ENCODE assay signal across 13 cellular contexts in the genomic region with DNA sequence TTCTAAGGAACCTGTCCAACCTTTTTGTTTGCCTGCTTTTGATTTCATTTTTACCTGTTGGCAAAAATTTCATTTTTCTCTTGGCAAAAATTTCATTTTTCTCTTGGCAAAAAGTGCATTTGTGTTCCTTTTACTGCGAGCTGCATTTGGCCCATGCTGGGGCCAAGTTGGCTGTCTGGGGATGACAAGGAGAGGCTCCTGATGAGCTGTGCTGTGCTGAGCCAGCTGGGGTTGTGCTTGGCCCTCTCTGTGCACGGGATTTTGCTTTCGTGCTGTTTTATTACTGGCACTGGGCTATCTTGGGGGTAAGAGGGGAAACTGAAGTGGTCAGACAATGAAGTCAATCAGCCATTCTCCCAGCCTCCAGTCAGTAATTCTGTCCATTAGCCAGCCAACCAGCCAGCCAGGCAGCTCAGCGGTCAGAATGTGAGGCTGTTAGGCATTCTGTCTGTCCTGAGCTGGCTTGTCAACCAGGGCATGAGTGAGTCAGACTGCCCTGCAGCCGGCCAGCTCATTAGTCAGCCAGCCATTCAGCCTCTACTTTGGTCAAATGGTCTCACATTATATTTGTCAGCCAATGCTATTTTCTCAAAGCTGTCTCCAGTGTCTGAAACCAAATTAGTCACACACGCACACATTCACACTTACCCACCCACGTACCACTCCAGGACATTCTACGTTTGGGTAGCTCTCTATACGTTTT. TPM values are rescaled to one million over a fixed set of nuclear protein-coding genes. Genes with fewer than 3 reads are reported as not detected.
DNase-seq lines count a peak whose midpoint lies in the region; ATAC-seq, FAIRE-seq and TF ChIP-seq lines count a peak whose summit lies in the region.
"Had no signal": no experiment of that assay in that cellular context is flagged by ENCODE, and none has a peak within 500 bp of the region (broad histone marks: within the 10 kb centered on the region; RNA-seq: fewer than 3 reads in every experiment).

No MANE protein-coding gene starts in this region.

- H3K36me3 Mint-ChIP-seq in astrocyte (ENCODE audit: low read depth, unreplicated experiment), result no peaks in the 10 kb centered on the region
- H3K36me3 Mint-ChIP-seq: stimulated activated memory B cell treated with anti-CD40 and anti-IgM and Interleukin-4, amounts not matched to agents 10 μg/mL and 1 μg/mL and 100 μg/mL, for 72 hours had no signal

- H3K9me3 Mint-ChIP-seq in astrocyte (ENCODE audit: unreplicated experiment), result peaks cover 3% of the 10 kb centered on the region

- peak; percentile 100 for FAIRE-seq in astrocyte (lab: Jason Lieb, UNC)
- no peak for FAIRE-seq in keratinocyte (lab: Jason Lieb, UNC)

- H2AFZ ChIP-seq in HCT116 (ENCODE audit: low read depth, low read length, poor library complexity, severe bottlenecking) (no peak overlapping the region), astrocyte (ENCODE audit: low read depth, low read length) (no peak overlapping the region), keratinocyte (ENCODE audit: control insufficient read depth, low read length) (no peak overlapping the region)

- BruUV-seq in HCT116 (replicated peaks; lab: Mats Ljungman, UMichigan), result no TSS peak

- intact Hi-C loops in HCT116 (cut with micrococcal nuclease), result no loop called here

- POLR2A ChIA-PET in AG04450 (lab: Yijun Ruan, JAX) (interaction anchor here (1.0 to 2.1 kb wide), 4 partner anchors 8 to 154 kb away, joined by 3 to 13 read pairs (median 8); a partner anchor contains a TSS), HCT116 (lab: Charles Lee) (no interaction called here), HEK293T (lab: Yijun Ruan, JAX) (interaction anchor here (0.6 kb wide), 1 partner anchor 151 kb away, joined by 3 read pairs; no protein-coding TSS in a partner anchor)

- H4K20me1 ChIP-seq in HCT116 (ENCODE audit: insufficient read depth) (no peaks in the 10 kb centered on the region), astrocyte (ENCODE audit: insufficient read depth, low read length) (no peaks in the 10 kb centered on the region), keratinocyte (ENCODE audit: control insufficient read depth, extremely low read depth, insufficient read depth, low read length) (no peaks in the 10 kb centered on the region)

- no peak for TF ChIP-seq RAD21 in HCT116 (IDR thresholded peaks at IDR 0.05; ENCODE audit: low read depth)

- DNase-seq in AG04450 (ENCODE audit: low read depth, low spot score) (peak; percentile 49), HCT116 (ENCODE audit: low read depth, low spot score) (peak; percentile 8), astrocyte (ENCODE audit: low read depth) (peak; percentile 96), keratinocyte (ENCODE audit: low read depth, low spot score) (peak; percentile 1), activated gamma-delta T cell (lab: John Stamatoyannopoulos, UW) (no peak), HT-29 (ENCODE audit: low spot score) (no peak), HEK293T (ENCODE audit: extremely low spot score) (no peak)
- DNase-seq: COR-L47, right lobe of liver had no signal

- dilution Hi-C loops in keratinocyte (cut with MboI; ENCODE audit: extremely low pct_ligation_motif_present, low sequenced_read_pairs), result no loop called here

- no peaks in the 10 kb centered on the region for H3K9me1 ChIP-seq in keratinocyte (ENCODE audit: control insufficient read depth, extremely low read depth, insufficient read depth, low read length)

- peak overlapping the region; percentile 93 for H3K27ac Mint-ChIP-seq in astrocyte (ENCODE audit: unreplicated experiment)
- H3K27ac Mint-ChIP-seq: stimulated activated memory B cell treated with anti-CD40 and anti-IgM and Interleukin-4, amounts not matched to agents 10 μg/mL and 1 μg/mL and 100 μg/mL, for 72 hours had no signal

- H3K9ac ChIP-seq in HCT116 (ENCODE audit: low read length) (no peak overlapping the region), astrocyte (ENCODE audit: low read length) (peak overlapping the region; percentile 55), keratinocyte (ENCODE audit: control insufficient read depth, extremely low read depth, insufficient read depth, low read length) (no peak overlapping the region)

- TF ChIP-seq CTCF in AG04450 (IDR thresholded peaks at IDR 0.05; ENCODE audit: low read depth, low read length) (no peak), HCT116 (IDR thresholded peaks at IDR 0.05 in 2 of 3, conservative IDR thresholded peaks at IDR 0.05 in 1 of 3; ENCODE audit: borderline replicate concordance in 1 of 3, insufficient read depth in 1 of 3, low read depth in 2 of 3, low read length in 2 of 3) (no peak), astrocyte (IDR thresholded peaks at IDR 0.05; ENCODE audit: insufficient read depth, low read depth, low read length) (no peak), keratinocyte (optimal IDR thresholded peaks at IDR 0.05 in 1 of 3, IDR thresholded peaks at IDR 0.05 in 1 of 3, conservative IDR thresholded peaks at IDR 0.05 in 1 of 3; ENCODE audit: extremely low read depth in 1 of 3, insufficient read depth in 2 of 3, low read length in 3 of 3) (no peak)

- RAD21 ChIA-PET in HCT116 (lab: Charles Lee; ENCODE audit: low non-redundant PET in 1 of 2, low total read pairs in 2 of 2, uncharacterized antibody in 2 of 2, unreplicated experiment in 2 of 2), result no interaction called here

- H3K4me3 Mint-ChIP-seq in astrocyte (ENCODE audit: unreplicated experiment), result no peak overlapping the region
- H3K4me3 Mint-ChIP-seq: stimulated activated memory B cell treated with anti-CD40 and anti-IgM and Interleukin-4, amounts not matched to agents 10 μg/mL and 1 μg/mL and 100 μg/mL, for 72 hours had no signal

- H3K79me2 ChIP-seq in HCT116 (ENCODE audit: insufficient read depth, low read length) (no peaks in the 10 kb centered on the region), astrocyte (ENCODE audit: insufficient read depth, low read length) (no peaks in the 10 kb centered on the region), keratinocyte (ENCODE audit: control insufficient read depth, insufficient read depth, low read length) (no peaks in the 10 kb centered on the region)

- H3K9me2 ChIP-seq in HCT116 (ENCODE audit: insufficient read depth), result no peaks in the 10 kb centered on the region

- H3K36me3 ChIP-seq in HCT116 (ENCODE audit: control insufficient read depth in 1 of 2, insufficient read depth in 2 of 2, low read length in 2 of 2), result no peaks in the 10 kb centered on the region
- H3K36me3 ChIP-seq in astrocyte (ENCODE audit: insufficient read depth, low read length), result no peaks in the 10 kb centered on the region
- no peaks in the 10 kb centered on the region for H3K36me3 ChIP-seq in keratinocyte (ENCODE audit: control insufficient read depth in 2 of 2, extremely low read depth in 1 of 2, insufficient read depth in 2 of 2, low read length in 2 of 2)
- H3K36me3 ChIP-seq: right lobe of liver had no signal

- H3K4me1 Mint-ChIP-seq in astrocyte (ENCODE audit: low read depth, unreplicated experiment), result peaks cover 27% of the 10 kb centered on the region
- H3K4me1 Mint-ChIP-seq: stimulated activated memory B cell treated with anti-CD40 and anti-IgM and Interleukin-4, amounts not matched to agents 10 μg/mL and 1 μg/mL and 100 μg/mL, for 72 hours had no signal

- ATAC-seq in HCT116 (peak; percentile 72), HG02610 (IDR thresholded peaks at IDR 0.05; ENCODE audit: unreplicated experiment) (no peak)
- ATAC-seq: Right ventricle myocardium inferior; stimulated activated memory B cell treated with anti-CD40 and anti-IgM and Interleukin-4, amounts not matched to agents 10 μg/mL and 1 μg/mL and 100 μg/mL, for 72 hours had no signal

- peak overlapping the region; percentile 57 for H3K27ac ChIP-seq in AG04450 (ENCODE audit: low read depth, low read length)
- no peak overlapping the region for H3K27ac ChIP-seq in HCT116 (ENCODE audit: low read depth, low read length)
- H3K27ac ChIP-seq in astrocyte (ENCODE audit: low read depth, low read length), result peak overlapping the region; percentile 79
- no peak overlapping the region for H3K27ac ChIP-seq in keratinocyte (ENCODE audit: control insufficient read depth, insufficient read depth, low read length)
- H3K27ac ChIP-seq: coronary artery, right lobe of liver had no signal

- no peak for TF ChIP-seq POLR2A in HCT116 (IDR thresholded peaks at IDR 0.05; ENCODE audit: borderline replicate concordance, extremely low read depth, insufficient read depth, insufficient read length)

- H3K4me1 ChIP-seq in HCT116 (ENCODE audit: control insufficient read depth in 1 of 2, insufficient read depth in 2 of 2, low read length in 2 of 2), result peaks cover 0 to 13% of the 10 kb centered on the region in 2 experiments; a peak in 3 of 4 replicates
- H3K4me1 ChIP-seq in astrocyte (ENCODE audit: insufficient read depth, low read length), result peaks cover 35% of the 10 kb centered on the region
- peaks cover 4% of the 10 kb centered on the region for H3K4me1 ChIP-seq in keratinocyte (ENCODE audit: control insufficient read depth, extremely low read depth, insufficient read depth, low read length)
- H3K4me1 ChIP-seq: right lobe of liver had no signal

- H3K27me3 ChIP-seq in AG04450 (ENCODE audit: control insufficient read depth, insufficient read depth, low read length) (no peaks in the 10 kb centered on the region), HCT116 (ENCODE audit: insufficient read depth, low read length) (no peaks in the 10 kb centered on the region), astrocyte (ENCODE audit: insufficient read depth, low read length) (no peaks in the 10 kb centered on the region), keratinocyte (ENCODE audit: control insufficient read depth, extremely low read depth, insufficient read depth, low read length) (no peaks in the 10 kb centered on the region)
- H3K27me3 ChIP-seq: right lobe of liver had no signal

- CTCF ChIA-PET in AG04450 (lab: Charles Lee), result interaction anchor here (0.7 kb wide), 1 partner anchor 33 kb away, joined by 3 read pairs; no protein-coding TSS in a partner anchor
- CTCF ChIA-PET in HCT116 (lab: Charles Lee), result no interaction called here
- CTCF ChIA-PET in HEK293T (lab: Yijun Ruan, JAX), result no interaction called here

- no peaks in the 10 kb centered on the region for H3K27me3 Mint-ChIP-seq in astrocyte (ENCODE audit: low read depth, unreplicated experiment)

- H3K4me3 ChIP-seq in AG04450 (ENCODE audit: low read depth, low read length), result no peak overlapping the region
- H3K4me3 ChIP-seq in HCT116 (replicated peaks in 1 of 2; ENCODE audit: low read depth in 1 of 2, low read length in 2 of 2), result no peak overlapping the region
- H3K4me3 ChIP-seq in astrocyte (ENCODE audit: insufficient read depth, low read depth, low read length), result no peak overlapping the region
- no peak overlapping the region for H3K4me3 ChIP-seq in keratinocyte (ENCODE audit: control insufficient read depth in 2 of 3, extremely low read depth in 1 of 3, insufficient read depth in 2 of 3, low read depth in 1 of 3, low read length in 3 of 3)
- H3K4me3 ChIP-seq: coronary artery, right lobe of liver had no signal

- H3K9me3 ChIP-seq in AG04450 (ENCODE audit: control insufficient read depth, insufficient read depth, low read length), result no peaks in the 10 kb centered on the region
- no peaks in the 10 kb centered on the region for H3K9me3 ChIP-seq in HCT116 (ENCODE audit: control insufficient read depth in 1 of 2, insufficient read depth in 1 of 2, low read depth in 1 of 2, low read length in 2 of 2)
- H3K9me3 ChIP-seq in astrocyte (ENCODE audit: insufficient read depth, low read depth, low read length), result peaks cover 2% of the 10 kb centered on the region
- H3K9me3 ChIP-seq in keratinocyte (ENCODE audit: control insufficient read depth, low read depth, low read length), result peaks cover 3% of the 10 kb centered on the region
- H3K9me3 ChIP-seq: right lobe of liver had no signal

- H3K4me2 ChIP-seq in HCT116 (ENCODE audit: low read length) (peak overlapping the region; percentile 32), astrocyte (ENCODE audit: low read length) (peak overlapping the region; percentile 46), keratinocyte (ENCODE audit: control insufficient read depth, extremely low read depth, insufficient read depth, low read depth, low read length) (no peak overlapping the region)

RNA-seq across cellular contexts. Expression of a gene that starts 56.9 kb away (rescaled TPM):
- polyA plus RNA-seq in AG04450 (2011; rRNA removed) (64.2 and 67.9 TPM in 2 replicates), keratinocyte (34.0 to 48.4 TPM (median 39.5 TPM) in 3 replicates)
- 38.9 and 52.3 TPM in 2 replicates for polyA minus RNA-seq in AG04450 (2011; rRNA and poly(A)+ RNA removed)
- total RNA-seq in HCT116 (2021; ENCODE audit: unreplicated experiment) (62.6 TPM), astrocyte (155 and 161 TPM in 2 replicates)
- 35.0 and 42.7 TPM in 2 replicates for polyA plus RNA-seq in HCT116 (2012)
- 7.4 TPM for polyA plus RNA-seq in keratinocyte (2011; ENCODE audit: low read depth)
- polyA plus RNA-seq in keratinocyte (2011; cell fraction: cytosol; rRNA removed), result 37.6 and 41.7 TPM in 2 replicates
- polyA plus RNA-seq in keratinocyte (2011; cell fraction: nucleus; rRNA removed), result 29.2 and 29.8 TPM in 2 replicates
- polyA plus RNA-seq in keratinocyte (2012; ENCODE audit: low replicate concordance), result 15.0 and 27.8 TPM in 2 replicates
- polyA minus RNA-seq in keratinocyte, result 19.1 to 39.9 TPM (median 29.5 TPM) in 3 replicates
- 22.3 TPM for polyA minus RNA-seq in keratinocyte (2011; cell fraction: cytosol; rRNA and poly(A)+ RNA removed)
- polyA minus RNA-seq in keratinocyte (2011; cell fraction: nucleus; rRNA and poly(A)+ RNA removed), result 11.9 and 16.4 TPM in 2 replicates
- 34.4 and 37.8 TPM in 2 replicates for total RNA-seq in HT-29 (2014; rRNA removed; shearing (Covaris generic))

Comparison
In these comparisons a context has a peak if more than half of its experiments do, and no peak if none do; other contexts are left out.
1. DNase-seq: peak in AG04450 (single experiment), HCT116 (single experiment), astrocyte (single experiment) and keratinocyte (single experiment); none in activated gamma-delta T cell (single experiment), HT-29 (single experiment) and HEK293T (single experiment).
2. H3K27ac ChIP-seq: peak in AG04450 (single experiment) and astrocyte (single experiment); none in HCT116 (single experiment) and keratinocyte (single experiment).